Comparison of ENCODE assay signal across 13 cellular contexts in the genomic region with DNA sequence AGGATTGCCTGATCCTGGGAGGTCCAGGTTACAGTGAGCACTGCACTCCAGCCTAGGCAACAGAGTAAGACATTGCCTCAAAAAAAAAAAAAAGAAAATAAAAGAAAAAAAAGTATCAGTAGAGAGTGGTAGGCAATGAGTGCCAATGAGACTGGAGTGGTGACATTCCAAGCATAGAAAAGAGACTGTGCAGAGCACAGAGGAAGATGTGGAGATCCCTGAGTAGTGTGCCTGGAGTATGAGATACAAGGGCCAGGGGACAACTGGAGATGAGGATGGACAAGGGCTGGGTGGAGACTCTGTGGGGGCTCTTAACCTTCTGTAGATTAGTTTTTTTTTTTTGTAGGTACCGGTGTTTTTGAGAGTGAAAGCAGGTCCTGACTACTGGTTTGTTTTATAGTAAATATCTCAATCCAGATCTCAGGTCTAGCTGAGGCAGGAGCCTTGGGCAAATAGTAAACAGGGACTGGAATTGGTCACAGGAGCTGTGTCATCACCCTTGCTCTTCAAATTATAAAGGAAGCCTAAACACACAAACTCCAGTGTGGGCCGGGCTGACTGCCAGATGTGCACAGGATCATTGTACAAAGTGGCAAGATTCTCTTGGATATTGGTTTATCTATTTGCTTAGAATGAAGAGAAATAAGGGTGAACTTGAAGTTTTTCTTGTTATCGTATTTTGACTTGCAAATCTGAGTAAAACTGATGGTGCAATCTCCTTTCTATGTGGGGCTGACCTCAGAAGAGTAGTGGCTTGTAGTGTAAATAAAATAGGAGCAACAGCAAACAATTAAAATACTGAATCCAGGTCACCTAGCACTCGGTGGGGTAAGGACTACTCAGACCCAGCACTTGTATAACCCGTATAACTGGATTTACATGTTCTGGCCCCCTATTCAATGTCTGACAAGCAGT.
DNase-seq lines count a peak whose midpoint lies in the region; ATAC-seq and TF ChIP-seq lines count a peak whose summit lies in the region.
"Had no signal": no experiment of that assay in that cellular context is flagged by ENCODE, and none has a peak within 500 bp of the region (broad histone marks: within the 10 kb centered on the region; RNA-seq: fewer than 3 reads in every experiment).

No MANE protein-coding gene starts in this region.

- in situ Hi-C loops in Panc1 (cut with HindIII; ENCODE audit: low pct_unique_long_range_greater_than_20kb, low sequenced_read_pairs) = no loop called here

- POLR2A ChIA-PET in Panc1 (lab: Charles Lee) = interaction anchor here (0.6 to 0.7 kb wide), 2 partner anchors 10 to 14 kb away, joined by 3 to 6 read pairs; no protein-coding TSS in a partner anchor
- POLR2A ChIA-PET in T-cell (lab: Charles Lee) = no interaction called here

- H3K9me3 ChIP-seq in Panc1 (ENCODE audit: control insufficient read depth, insufficient read depth, low read depth, low read length) = no peaks in the 10 kb centered on the region

- no peaks in the 10 kb centered on the region for H3K36me3 Mint-ChIP-seq in T-cell

- no TSS peak for BruUV-seq in Panc1 (replicated peaks; lab: Mats Ljungman, UMichigan)

- H3K4me1 Mint-ChIP-seq in T-cell = no peaks in the 10 kb centered on the region
- H3K4me1 Mint-ChIP-seq: activated CD4-positive, alpha-beta T cell treated with anti-CD3 and anti-CD28 coated beads, Interleukin-2, amount 10 ng/mL, durations not matched to agents 24 days and 14 days had no signal

- ATAC-seq in Panc1 (peak; percentile 83), Right ventricle myocardium superior (ENCODE audit: poor library complexity) (no peak), HG03097 (IDR thresholded peaks at IDR 0.05; ENCODE audit: low FRiP score, unreplicated experiment) (no peak), T-cell (replicated peaks in 1 of 4) (no peak)

- intact Hi-C loops in Panc1 (cut with micrococcal nuclease; ENCODE audit: unreplicated experiment) = loop anchor here (10.0 kb wide), 1 partner anchor 196 kb away; no protein-coding TSS in a partner anchor
- intact Hi-C loops in Right ventricle myocardium superior (cut with DNase I) = no loop called here

- peak; percentile 60 for DNase-seq in HT-29 (ENCODE audit: low spot score)
- DNase-seq in Panc1 (ENCODE audit: low read depth, low spot score) = no peak
- DNase-seq in islet precursor cell = peak; percentile 84
- DNase-seq in Right ventricle myocardium superior = no peak
- no peak for DNase-seq in stimulated activated naive CD4-positive, alpha-beta T cell (lab: John Stamatoyannopoulos, UW)
- DNase-seq in T-cell = no peak
- DNase-seq: activated CD4-positive, alpha-beta T cell treated with anti-CD3 and anti-CD28 coated beads, Interleukin-2, amount 10 ng/mL, durations not matched to agents 24 days and 14 days; GM23248; hippocampal formation; MV-4-11; small intestine had no signal

- H3K27me3 ChIP-seq in Panc1 (ENCODE audit: control insufficient read depth, insufficient read depth, low read length) = no peaks in the 10 kb centered on the region

- no peaks in the 10 kb centered on the region for H3K36me3 ChIP-seq in Panc1 (ENCODE audit: control insufficient read depth, insufficient read depth, low read length)

- no peak overlapping the region for H3K4me3 Mint-ChIP-seq in T-cell
- H3K4me3 Mint-ChIP-seq: activated CD4-positive, alpha-beta T cell treated with anti-CD3 and anti-CD28 coated beads, Interleukin-2, amount 10 ng/mL, durations not matched to agents 24 days and 14 days had no signal

- H3K27me3 Mint-ChIP-seq in T-cell = peaks cover 2 to 4% of the 10 kb centered on the region in 2 donors

- no peak overlapping the region for H3K27ac Mint-ChIP-seq in T-cell
- H3K27ac Mint-ChIP-seq: activated CD4-positive, alpha-beta T cell treated with anti-CD3 and anti-CD28 coated beads, Interleukin-2, amount 10 ng/mL, durations not matched to agents 24 days and 14 days had no signal

- H3K4me3 ChIP-seq in Panc1 (ENCODE audit: low read depth in 2 of 2, low read length in 2 of 2) = peak overlapping the region in 1 of 2 experiments; percentile 29; a peak in 2 of 4 replicates
- H3K4me3 ChIP-seq: GM23248 had no signal

- CTCF ChIA-PET in Panc1 (lab: Charles Lee) (no interaction called here), T-cell (lab: Charles Lee) (interaction anchor here in 1 of 2 donors (0.6 kb wide), 1 partner anchor 1753 kb away, joined by 6 read pairs; no protein-coding TSS in a partner anchor)

- peaks cover 63% of the 10 kb centered on the region for H3K4me1 ChIP-seq in Panc1 (ENCODE audit: control insufficient read depth, insufficient read depth, low read length)

- TF ChIP-seq CTCF in 22Rv1 (IDR thresholded peaks at IDR 0.05) (no peak), Panc1 (IDR thresholded peaks at IDR 0.05) (no peak)

- H3K9me3 Mint-ChIP-seq in T-cell = no peaks in the 10 kb centered on the region
- H3K9me3 Mint-ChIP-seq: activated CD4-positive, alpha-beta T cell treated with anti-CD3 and anti-CD28 coated beads, Interleukin-2, amount 10 ng/mL, durations not matched to agents 24 days and 14 days had no signal

- H3K27ac ChIP-seq in 22Rv1 (peak overlapping the region; percentile 62), Panc1 (ENCODE audit: low read length) (peak overlapping the region; percentile 61)
- H3K27ac ChIP-seq: GM23248 had no signal

Comparison
In these comparisons a context has a peak if more than half of its experiments do, and no peak if none do; other contexts are left out.
1. DNase-seq: peak in HT-29 (single experiment) and islet precursor cell (single experiment); none in Panc1 (single experiment), Right ventricle myocardium superior (single experiment), stimulated activated naive CD4-positive, alpha-beta T cell (0 of 6) and T-cell (0 of 34).